8 cellular contexts compared by ENCODE assay signal in genomic region chr19:42241279-42241678, GRCh38. TPM values are rescaled to one million over a fixed set of nuclear protein-coding genes. Genes with fewer than 3 reads are reported as not detected.
DNase-seq lines count a peak whose midpoint lies in the region; ATAC-seq, FAIRE-seq and TF ChIP-seq lines count a peak whose summit lies in the region.

No MANE protein-coding gene starts in this region.

- H3K27ac Mint-ChIP-seq in CD4-positive, alpha-beta T cell = peak overlapping the region; percentile 82

- TF ChIP-seq CTCF in CD4-positive, alpha-beta T cell (IDR thresholded peaks at IDR 0.05) = no peak
- TF ChIP-seq CTCF in OCI-LY3 (IDR thresholded peaks at IDR 0.05; ENCODE audit: low read depth, low read length) = no peak
- no peak for TF ChIP-seq CTCF in endothelial cell of umbilical vein (IDR thresholded peaks at IDR 0.05; ENCODE audit: extremely low read depth in 1 of 2, insufficient read depth in 1 of 2, low read depth in 1 of 2, low read length in 2 of 2)
- TF ChIP-seq CTCF in neutrophil (IDR thresholded peaks at IDR 0.05) = no peak

- H3K9ac ChIP-seq in OCI-LY3 (ENCODE audit: low read length) (peak overlapping the region; percentile 86), endothelial cell of umbilical vein (replicated peaks; ENCODE audit: extremely low read depth, insufficient read depth, low read length) (peak overlapping the region; percentile 85)

- POLR2A ChIA-PET in CD4-positive, alpha-beta T cell (lab: Charles Lee) = interaction anchor here (1.3 to 4.2 kb wide), 9 partner anchors 8 to 130 kb away, joined by 3 to 53 read pairs (median 14); partner anchors contain the start of genes DEDD2 and ZNF526
- POLR2A ChIA-PET in endothelial cell of umbilical vein (lab: Charles Lee) = no interaction called here

- dilution Hi-C loops in endothelial cell of umbilical vein (cut with MboI; ENCODE audit: extremely low pct_ligation_motif_present, low sequenced_read_pairs) = no loop called here

- H3K9me3 Mint-ChIP-seq in CD4-positive, alpha-beta T cell = no peaks in the 10 kb centered on the region

- H3K79me2 ChIP-seq in OCI-LY3 (ENCODE audit: low read length) (peaks cover 43% of the 10 kb centered on the region), endothelial cell of umbilical vein (ENCODE audit: control insufficient read depth, insufficient read depth, low read length) (peaks cover 32% of the 10 kb centered on the region)

- H3K4me2 ChIP-seq in OCI-LY3 (ENCODE audit: low read length) (peak overlapping the region; percentile 85), endothelial cell of umbilical vein (ENCODE audit: insufficient read depth, low read length) (peak overlapping the region; percentile 82)

- intact Hi-C loops in CD4-positive, alpha-beta T cell (cut with DNase I, micrococcal nuclease) = no loop called here
- intact Hi-C loops in endothelial cell of umbilical vein (cut with micrococcal nuclease) = no loop called here

- H3K27me3 Mint-ChIP-seq in CD4-positive, alpha-beta T cell = no peaks in the 10 kb centered on the region

- H3K4me1 ChIP-seq in OCI-LY3 (ENCODE audit: low read length) (peaks cover 19% of the 10 kb centered on the region), endothelial cell of umbilical vein (ENCODE audit: control insufficient read depth, extremely low read depth, insufficient read depth, low read length) (peaks cover 26% of the 10 kb centered on the region), neutrophil (ENCODE audit: control insufficient read depth in 1 of 2, insufficient read depth in 1 of 2, low read depth in 1 of 2, low read length in 1 of 2) (peaks cover 45 to 48% of the 10 kb centered on the region in 2 experiments)

- H3K4me1 Mint-ChIP-seq in CD4-positive, alpha-beta T cell (ENCODE audit: low read depth) = peaks cover 60% of the 10 kb centered on the region

- no peak for FAIRE-seq in endothelial cell of umbilical vein (lab: Jason Lieb, UNC)

- H4K20me1 ChIP-seq in OCI-LY3 (ENCODE audit: insufficient read depth, low read length) (no peaks in the 10 kb centered on the region), endothelial cell of umbilical vein (replicated peaks; ENCODE audit: control insufficient read depth, extremely low read depth, insufficient read depth, low read length) (no peaks in the 10 kb centered on the region)

- CTCF ChIA-PET in CD4-positive, alpha-beta T cell (lab: Charles Lee) = interaction anchor here (1.0 to 3.0 kb wide), 3 partner anchors 55 to 108 kb away, joined by 4 to 11 read pairs (median 7); no protein-coding TSS in a partner anchor
- CTCF ChIA-PET in endothelial cell of umbilical vein (lab: Charles Lee) = interaction anchor here (11.8 kb wide), 1 partner anchor 38 kb away, joined by 365 read pairs; no protein-coding TSS in a partner anchor

- H2AFZ ChIP-seq in OCI-LY3 (ENCODE audit: low read depth, low read length) (no peak overlapping the region), endothelial cell of umbilical vein (ENCODE audit: low read depth, low read length) (no peak overlapping the region)

- TF ChIP-seq POLR2A in endothelial cell of umbilical vein (IDR thresholded peaks at IDR 0.05; ENCODE audit: low read depth, low read length) = no peak

- ATAC-seq in CD4-positive, alpha-beta T cell (ENCODE audit: poor library complexity) = no peak

- H3K27ac ChIP-seq in CD4-positive, alpha-beta T cell (ENCODE audit: low read depth, low read length) = no peak overlapping the region
- H3K27ac ChIP-seq in OCI-LY3 (ENCODE audit: low read length) = no peak overlapping the region; the same call in 1 of the 2 replicates
- peak overlapping the region; percentile 3 for H3K27ac ChIP-seq in endothelial cell of umbilical vein (ENCODE audit: insufficient read depth, low read depth, low read length)
- H3K27ac ChIP-seq in neutrophil = peak overlapping the region; percentile 90

- H3K36me3 Mint-ChIP-seq in CD4-positive, alpha-beta T cell (ENCODE audit: low read depth) = peaks cover 30% of the 10 kb centered on the region

- no peaks in the 10 kb centered on the region for H3K9me1 ChIP-seq in endothelial cell of umbilical vein (replicated peaks; ENCODE audit: control insufficient read depth, extremely low read depth, insufficient read depth, low read length)

- H3K4me3 ChIP-seq in OCI-LY3 (ENCODE audit: low read length) (peak overlapping the region; percentile 82), endothelial cell of umbilical vein (replicated peaks in 1 of 3; ENCODE audit: insufficient read depth in 1 of 3, low read depth in 1 of 3, low read length in 3 of 3) (peak overlapping the region; percentile 57 to 95 (median 92)), neutrophil (ENCODE audit: low read depth in 1 of 2, low read length in 1 of 2) (peak overlapping the region; percentile 65 to 77)

- H3K9me3 ChIP-seq in CD4-positive, alpha-beta T cell (ENCODE audit: control insufficient read depth, low read length) = no peaks in the 10 kb centered on the region
- H3K9me3 ChIP-seq in OCI-LY3 (ENCODE audit: insufficient read depth, low read length) (no peaks in the 10 kb centered on the region), endothelial cell of umbilical vein (replicated peaks; ENCODE audit: control insufficient read depth, insufficient read depth, low read length) (no peaks in the 10 kb centered on the region), neutrophil (no peaks in the 10 kb centered on the region)

- no peak for DNase-seq in CD4-positive, alpha-beta T cell
- DNase-seq in endothelial cell of umbilical vein (ENCODE audit: low read depth, low spot score) (no peak), COR-L47 (lab: John Stamatoyannopoulos, UW) (no peak), NOMO-1 treated with dmso at 0.1 percent for 144 hours (lab: John Stamatoyannopoulos, UW; ENCODE audit: unreplicated experiment) (no peak), NCI-H748 (lab: John Stamatoyannopoulos, UW; ENCODE audit: unreplicated experiment) (no peak)
- DNase-seq in stimulated activated CD4-positive, alpha-beta T cell treated with anti-CD3 and anti-CD28 coated beads, Interleukin-4, amount 100 ng/mL, for 1 hour = no peak

- H3K4me3 Mint-ChIP-seq in CD4-positive, alpha-beta T cell = peak overlapping the region; percentile 87

- peaks cover 18% of the 10 kb centered on the region for H3K36me3 ChIP-seq in OCI-LY3 (replicated peaks; ENCODE audit: low read depth, low read length)
- H3K36me3 ChIP-seq in endothelial cell of umbilical vein (ENCODE audit: control insufficient read depth in 2 of 2, extremely low read depth in 1 of 2, insufficient read depth in 2 of 2, low read length in 2 of 2) = peaks cover 0 to 10% of the 10 kb centered on the region in 2 experiments
- H3K36me3 ChIP-seq in neutrophil = peaks cover 24% of the 10 kb centered on the region

- no peaks in the 10 kb centered on the region for H3K27me3 ChIP-seq in CD4-positive, alpha-beta T cell (ENCODE audit: control insufficient read depth, insufficient read depth, low read length)
- H3K27me3 ChIP-seq in OCI-LY3 (ENCODE audit: low read depth, low read length) (no peaks in the 10 kb centered on the region), endothelial cell of umbilical vein (ENCODE audit: control insufficient read depth in 2 of 2, insufficient read depth in 2 of 2, low read length in 2 of 2) (no peaks in the 10 kb centered on the region), neutrophil (no peaks in the 10 kb centered on the region)

- no TSS peak for BruUV-seq in endothelial cell of umbilical vein (replicated peaks; lab: Mats Ljungman, UMichigan)

RNA-seq across cellular contexts. Expression of gene GSK3A, which starts 1.1 kb away (rescaled TPM):
- 10 to 100 TPM; 13.6 to 13.9 TPM for total RNA-seq in CD4-positive, alpha-beta T cell
- 48.3 and 49.5 TPM in 2 replicates for total RNA-seq in endothelial cell of umbilical vein
- polyA plus RNA-seq in endothelial cell of umbilical vein = 73.7 and 74.7 TPM in 2 replicates
- polyA plus RNA-seq in endothelial cell of umbilical vein (2011; cell fraction: cytosol; rRNA removed) = 43.0 and 46.7 TPM in 2 replicates
- polyA plus RNA-seq in endothelial cell of umbilical vein (2011; cell fraction: nucleus; rRNA removed) = 38.6 and 45.0 TPM in 2 replicates
- polyA plus RNA-seq in endothelial cell of umbilical vein (2012) = 51.1 and 56.5 TPM in 2 replicates
- polyA minus RNA-seq in endothelial cell of umbilical vein = 42.6 and 53.2 TPM in 2 replicates
- 12.4 TPM for polyA minus RNA-seq in endothelial cell of umbilical vein (2011; cell fraction: cytosol; rRNA and poly(A)+ RNA removed)
- polyA minus RNA-seq in endothelial cell of umbilical vein (2011; cell fraction: nucleus; rRNA and poly(A)+ RNA removed) = 10.8 and 11.8 TPM in 2 replicates

RNA-seq across cellular contexts. Expression of gene ERF, which starts 13.6 kb away (rescaled TPM):
- 100 to 1,000 TPM; 105 to 113 TPM for total RNA-seq in CD4-positive, alpha-beta T cell
- total RNA-seq in endothelial cell of umbilical vein = 117 and 130 TPM in 2 replicates
- 102 and 125 TPM in 2 replicates for polyA plus RNA-seq in endothelial cell of umbilical vein
- polyA plus RNA-seq in endothelial cell of umbilical vein (2011; cell fraction: cytosol; rRNA removed) = 43.3 and 54.3 TPM in 2 replicates
- 130 and 152 TPM in 2 replicates for polyA plus RNA-seq in endothelial cell of umbilical vein (2011; cell fraction: nucleus; rRNA removed)
- polyA plus RNA-seq in endothelial cell of umbilical vein (2012) = 40.7 and 61.9 TPM in 2 replicates
- 76.4 and 95.4 TPM in 2 replicates for polyA minus RNA-seq in endothelial cell of umbilical vein
- polyA minus RNA-seq in endothelial cell of umbilical vein (2011; cell fraction: cytosol; rRNA and poly(A)+ RNA removed) = 26.5 TPM
- polyA minus RNA-seq in endothelial cell of umbilical vein (2011; cell fraction: nucleus; rRNA and poly(A)+ RNA removed) = 38.5 and 45.5 TPM in 2 replicates

RNA-seq across cellular contexts. Expression of gene ZNF526, which starts 21.2 kb away (rescaled TPM):
- total RNA-seq in CD4-positive, alpha-beta T cell = 1 to 10 TPM; 5.0 to 6.2 TPM
- 13.3 and 13.4 TPM in 2 replicates for total RNA-seq in endothelial cell of umbilical vein
- polyA plus RNA-seq in endothelial cell of umbilical vein = 6.5 and 8.0 TPM in 2 replicates
- polyA plus RNA-seq in endothelial cell of umbilical vein (2011; cell fraction: cytosol; rRNA removed) = 3.5 and 3.7 TPM in 2 replicates
- 4.0 and 4.5 TPM in 2 replicates for polyA plus RNA-seq in endothelial cell of umbilical vein (2011; cell fraction: nucleus; rRNA removed)
- polyA plus RNA-seq in endothelial cell of umbilical vein (2012) = 8.1 and 8.7 TPM in 2 replicates
- polyA minus RNA-seq in endothelial cell of umbilical vein = 10.5 and 13.9 TPM in 2 replicates
- polyA minus RNA-seq in endothelial cell of umbilical vein (2011; cell fraction: cytosol; rRNA and poly(A)+ RNA removed) = 3.8 TPM
- 6.1 and 6.9 TPM in 2 replicates for polyA minus RNA-seq in endothelial cell of umbilical vein (2011; cell fraction: nucleus; rRNA and poly(A)+ RNA removed)

RNA-seq across cellular contexts. Expression of gene DEDD2, which starts 23.8 kb away (rescaled TPM):
- total RNA-seq in CD4-positive, alpha-beta T cell = 100 to 1,000 TPM in 1 of 2 experiments, 10 to 100 TPM in 1; 96.5 to 103 TPM
- 19.3 and 19.5 TPM in 2 replicates for total RNA-seq in endothelial cell of umbilical vein
- polyA plus RNA-seq in endothelial cell of umbilical vein = 34.8 and 38.5 TPM in 2 replicates
- polyA plus RNA-seq in endothelial cell of umbilical vein (2011; cell fraction: cytosol; rRNA removed) = 18.5 and 24.2 TPM in 2 replicates
- polyA plus RNA-seq in endothelial cell of umbilical vein (2011; cell fraction: nucleus; rRNA removed) = 12.7 and 16.1 TPM in 2 replicates
- polyA plus RNA-seq in endothelial cell of umbilical vein (2012) = 14.2 and 19.6 TPM in 2 replicates
- polyA minus RNA-seq in endothelial cell of umbilical vein = 12.6 and 12.8 TPM in 2 replicates
- polyA minus RNA-seq in endothelial cell of umbilical vein (2011; cell fraction: cytosol; rRNA and poly(A)+ RNA removed) = 5.8 TPM
- 3.5 and 6.1 TPM in 2 replicates for polyA minus RNA-seq in endothelial cell of umbilical vein (2011; cell fraction: nucleus; rRNA and poly(A)+ RNA removed)

RNA-seq across cellular contexts. Expression of gene CIC, which starts 27.8 kb away (rescaled TPM):
- 100 to 1,000 TPM; 114 to 119 TPM for total RNA-seq in CD4-positive, alpha-beta T cell
- 86.0 and 86.3 TPM in 2 replicates for total RNA-seq in endothelial cell of umbilical vein
- 18.4 and 23.5 TPM in 2 replicates for polyA plus RNA-seq in endothelial cell of umbilical vein
- polyA plus RNA-seq in endothelial cell of umbilical vein (2011; cell fraction: cytosol; rRNA removed) = 15.8 and 26.9 TPM in 2 replicates
- polyA plus RNA-seq in endothelial cell of umbilical vein (2011; cell fraction: nucleus; rRNA removed) = 59.1 and 69.4 TPM in 2 replicates
- 28.9 and 43.8 TPM in 2 replicates for polyA plus RNA-seq in endothelial cell of umbilical vein (2012)
- polyA minus RNA-seq in endothelial cell of umbilical vein = 9.1 and 9.7 TPM in 2 replicates
- polyA minus RNA-seq in endothelial cell of umbilical vein (2011; cell fraction: cytosol; rRNA and poly(A)+ RNA removed) = 11.2 TPM
- 15.3 and 26.1 TPM in 2 replicates for polyA minus RNA-seq in endothelial cell of umbilical vein (2011; cell fraction: nucleus; rRNA and poly(A)+ RNA removed)

Comparison
In these comparisons a context has a peak if more than half of its experiments do, and no peak if none do; other contexts are left out.
1. H3K27ac ChIP-seq: peak in endothelial cell of umbilical vein (single experiment) and neutrophil (single experiment); none in CD4-positive, alpha-beta T cell (single experiment) and OCI-LY3 (single experiment).
2. Peak in every context shown above with its lines, with median percentiles within 50 percentile points of each other: H3K4me3 ChIP-seq.